Comparison of ENCODE assay signal across 1 cellular context in the genomic region with DNA sequence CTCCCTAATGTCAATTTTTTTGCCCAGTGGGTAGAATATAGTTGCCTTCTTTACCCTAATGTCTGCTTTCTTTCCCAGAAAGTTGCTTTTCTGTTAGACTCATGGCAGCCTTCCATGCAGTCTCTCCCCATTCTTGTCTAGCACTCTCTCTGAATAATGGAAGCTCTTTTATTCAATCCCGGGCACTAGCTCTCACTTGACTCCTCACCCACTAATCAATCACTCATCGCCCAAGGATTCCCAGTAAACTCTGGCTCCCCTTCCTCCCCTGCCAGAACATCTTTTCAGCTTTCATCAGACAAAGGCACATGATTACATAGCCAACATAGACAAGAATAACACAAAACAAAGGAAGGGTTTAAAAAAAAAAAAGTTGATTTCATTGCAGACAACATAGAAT.
TF ChIP-seq lines count a peak whose summit lies in the region.

No MANE protein-coding gene starts in this region.

TF ChIP-seq in WTC11, 78 proteins besides CTCF, POLR2A, EP300 and RAD21 (continued from another document):
- TF ChIP-seq ERG (CRISPR knock-in tag; IDR thresholded peaks at IDR 0.05) (no peak), HMGXB4 (CRISPR knock-in tag; IDR thresholded peaks at IDR 0.05) (no peak), ATF6 (CRISPR knock-in tag; IDR thresholded peaks at IDR 0.05) (no peak), ZNF317 (CRISPR knock-in tag; IDR thresholded peaks at IDR 0.05; ENCODE audit: borderline replicate concordance, low read depth) (no peak), IRF1 (CRISPR knock-in tag; IDR thresholded peaks at IDR 0.05) (no peak), CBFB (CRISPR knock-in tag; IDR thresholded peaks at IDR 0.05; ENCODE audit: low read depth) (no peak)
